In genomic region chr6:85464260-85464644, GRCh38 we compare ENCODE assay signal across 8 cellular contexts. TPM values are rescaled to one million over a fixed set of nuclear protein-coding genes. Genes with fewer than 3 reads are reported as not detected.
DNase-seq lines count a peak whose midpoint lies in the region; ATAC-seq and TF ChIP-seq lines count a peak whose summit lies in the region.

No MANE protein-coding gene starts in this region.

- no peaks in the 10 kb centered on the region for H3K36me3 ChIP-seq in CD4-positive, CD25-positive, alpha-beta regulatory T cell (ENCODE audit: control insufficient read depth, insufficient read depth, low read length)

- H3K9me3 ChIP-seq in CD4-positive, CD25-positive, alpha-beta regulatory T cell (ENCODE audit: control insufficient read depth in 2 of 2, low read length in 2 of 2), result no peaks in the 10 kb centered on the region

- H3K4me3 Mint-ChIP-seq in CD4-positive, CD25-positive, alpha-beta regulatory T cell, result no peak overlapping the region

- H3K27ac ChIP-seq in CD4-positive, CD25-positive, alpha-beta regulatory T cell (ENCODE audit: insufficient read depth, low read length, poor library complexity, severe bottlenecking), result peak overlapping the region; percentile 9

- peak in 1 of 3 donors; percentile 8 for DNase-seq in CD4-positive, CD25-positive, alpha-beta regulatory T cell
- DNase-seq in NOMO-1 treated with dmso at 0.1 percent for 144 hours (lab: John Stamatoyannopoulos, UW; ENCODE audit: unreplicated experiment), result peak; percentile 14
- peak; percentile 99 for DNase-seq in astrocyte of the spinal cord (ENCODE audit: low read depth, low spot score)
- DNase-seq in omental fat pad (ENCODE audit: low spot score), result no peak
- DNase-seq in left colon, result no peak
- no peak for DNase-seq in NCI-H526 treated with DMSO at 0.1 percent for 48 hours (lab: John Stamatoyannopoulos, UW)

- no peak overlapping the region for H3K4me3 ChIP-seq in CD4-positive, CD25-positive, alpha-beta regulatory T cell (ENCODE audit: low read depth, low read length)
- no peak overlapping the region for H3K4me3 ChIP-seq in astrocyte of the spinal cord (ENCODE audit: low read depth, low read length)

- H3K4me1 ChIP-seq in CD4-positive, CD25-positive, alpha-beta regulatory T cell (ENCODE audit: control insufficient read depth, insufficient read depth, low read length, poor library complexity, severe bottlenecking), result no peaks in the 10 kb centered on the region

- no peak for ATAC-seq in CD4-positive, CD25-positive, alpha-beta regulatory T cell (ENCODE audit: low read depth in 2 of 2)
- ATAC-seq in omental fat pad (ENCODE audit: low FRiP score), result peak; percentile 33
- ATAC-seq in left colon, result no peak
- ATAC-seq in HG03159 (IDR thresholded peaks at IDR 0.05; ENCODE audit: unreplicated experiment), result no peak
- ATAC-seq in HG03457 (IDR thresholded peaks at IDR 0.05; ENCODE audit: unreplicated experiment), result no peak

- H3K4me1 Mint-ChIP-seq in CD4-positive, CD25-positive, alpha-beta regulatory T cell, result peaks cover 0 to 22% (median 6%) of the 10 kb centered on the region in 4 donors

- H3K27me3 ChIP-seq in CD4-positive, CD25-positive, alpha-beta regulatory T cell (ENCODE audit: control insufficient read depth, insufficient read depth, low read length), result no peaks in the 10 kb centered on the region

- no peaks in the 10 kb centered on the region for H3K9me3 Mint-ChIP-seq in CD4-positive, CD25-positive, alpha-beta regulatory T cell

- in situ Hi-C loops in astrocyte of the spinal cord (cut with HindIII; ENCODE audit: low sequenced_read_pairs), result no loop called here

- intact Hi-C loops in left colon (cut with DNase I, micrococcal nuclease), result no loop called here

- H3K27ac Mint-ChIP-seq in CD4-positive, CD25-positive, alpha-beta regulatory T cell, result no peak overlapping the region

- peaks cover 9% of the 10 kb centered on the region for H3K27me3 Mint-ChIP-seq in CD4-positive, CD25-positive, alpha-beta regulatory T cell

- no peaks in the 10 kb centered on the region for H3K36me3 Mint-ChIP-seq in CD4-positive, CD25-positive, alpha-beta regulatory T cell

- TF ChIP-seq CTCF in astrocyte of the spinal cord (IDR thresholded peaks at IDR 0.05; ENCODE audit: low read depth, low read length), result no peak
- TF ChIP-seq CTCF in omental fat pad (IDR thresholded peaks at IDR 0.05), result no peak

RNA-seq across cellular contexts. Expression of gene NT5E, which starts 14.4 kb away (rescaled TPM):
- total RNA-seq in CD4-positive, CD25-positive, alpha-beta regulatory T cell, result 0.62 TPM
- polyA plus RNA-seq in CD4-positive, CD25-positive, alpha-beta regulatory T cell, result 10 to 100 TPM in 3 of 4 donors, 1 to 10 TPM in 1; 5.3 to 13.7 (median 11.3) TPM
- 10 to 100 TPM; 11.4 to 28.6 (median 18.2) TPM for total RNA-seq in omental fat pad
- total RNA-seq in left colon, result 10 to 100 TPM; 47.8 to 49.8 TPM

Comparison
In these comparisons a context has a peak if more than half of its experiments do, and no peak if none do; other contexts are left out.
1. DNase-seq: peak in NOMO-1 treated with dmso at 0.1 percent for 144 hours (single experiment) and astrocyte of the spinal cord (single experiment); none in omental fat pad (single experiment), left colon (0 of 2) and NCI-H526 treated with DMSO at 0.1 percent for 48 hours (single experiment).